ENCODE assay signal across 11 cellular contexts in the genomic region with DNA sequence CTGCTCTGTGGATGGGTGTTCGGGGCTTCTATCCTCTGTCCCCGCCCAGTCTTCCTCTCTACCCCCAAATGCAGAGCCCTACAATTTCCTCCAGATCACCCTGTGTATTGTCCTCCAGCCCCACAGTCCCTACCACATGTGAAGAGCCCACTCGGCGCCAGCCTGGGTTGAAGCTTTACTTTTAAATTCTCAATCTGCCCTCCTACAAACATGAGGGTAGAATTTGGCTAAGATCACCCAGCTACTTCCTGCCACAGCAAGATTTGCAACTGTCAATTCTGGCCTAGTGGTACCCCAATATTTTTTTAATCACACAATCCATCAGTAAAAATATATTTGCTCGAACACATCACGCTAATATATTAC. TPM values are rescaled to one million over a fixed set of nuclear protein-coding genes. Genes with fewer than 3 reads are reported as not detected.
A peak's percentile ranks its signal among the peaks of the same experiment; 100 is the strongest.
DNase-seq lines count a peak whose midpoint lies in the region; ATAC-seq and TF ChIP-seq lines count a peak whose summit lies in the region.
"Had no signal": no experiment of that assay in that cellular context is flagged by ENCODE, and none has a peak within 500 bp of the region (broad histone marks: within the 10 kb centered on the region; RNA-seq: fewer than 3 reads in every experiment).

No MANE protein-coding gene starts in this region.

- DNase-seq in activated T-cell treated with anti-CD3 and anti-CD28 coated beads, Interleukin-2, amount 50 U/mL, for 24 hours = no peak
- DNase-seq in activated T-cell treated with anti-CD3 and anti-CD28 coated beads for 4 hours (no peak), WTC11 (ENCODE audit: low spot score) (no peak), right lobe of liver (peak in 1 of 3 donors; percentile 37), NCI-H1048 (lab: John Stamatoyannopoulos, UW) (no peak)
- DNase-seq: NCI-H446 had no signal

- H3K27me3 ChIP-seq in right lobe of liver = no peaks in the 10 kb centered on the region

- intact Hi-C loops in right lobe of liver (cut with DNase I) = no loop called here

- POLR2A ChIA-PET in WTC11 (lab: Charles Lee) = interaction anchor here (0.6 to 0.8 kb wide), 2 partner anchors 13 to 140 kb away, joined by 3 read pairs; no protein-coding TSS in a partner anchor

- ATAC-seq in WTC11 (no peak), right lobe of liver (no peak), HG02798 (IDR thresholded peaks at IDR 0.05; ENCODE audit: poor library complexity, unreplicated experiment) (no peak), HG03571 (IDR thresholded peaks at IDR 0.05; ENCODE audit: unreplicated experiment) (no peak)
- ATAC-seq: activated CD4-positive, CD25-positive, alpha-beta regulatory T cell treated with anti-CD3 and anti-CD28 coated beads, Interleukin-2, amount 50 U/mL, for 24 hours; mucosa of descending colon had no signal

- peaks cover 0 to 61% (median 24%) of the 10 kb centered on the region in 4 donors for H3K4me1 ChIP-seq in right lobe of liver

- H3K4me3 Mint-ChIP-seq in activated T-cell treated with anti-CD3 and anti-CD28 coated beads, Interleukin-2, amount 50 U/mL, for 24 hours = peak overlapping the region; percentile 98
- no peak overlapping the region for H3K4me3 Mint-ChIP-seq in WTC11

- H3K9me3 Mint-ChIP-seq in activated T-cell treated with anti-CD3 and anti-CD28 coated beads, Interleukin-2, amount 50 U/mL, for 24 hours = no peaks in the 10 kb centered on the region
- no peaks in the 10 kb centered on the region for H3K9me3 Mint-ChIP-seq in WTC11

- H3K27ac ChIP-seq in right lobe of liver (peak overlapping the region; percentile 21 to 62 (median 38)), temporal lobe (ENCODE audit: low read depth, low read length) (peak overlapping the region; percentile 90)

- TF ChIP-seq CTCF in WTC11 (IDR thresholded peaks at IDR 0.05) (no peak), right lobe of liver (IDR thresholded peaks at IDR 0.05) (no peak)

- peaks cover 0 to 16% (median 4%) of the 10 kb centered on the region in 4 donors for H3K36me3 ChIP-seq in right lobe of liver

- peak overlapping the region; percentile 97 for H3K27ac Mint-ChIP-seq in activated T-cell treated with anti-CD3 and anti-CD28 coated beads, Interleukin-2, amount 50 U/mL, for 24 hours
- H3K27ac Mint-ChIP-seq in WTC11 = peak overlapping the region; percentile 57; the same call in 1 of the 2 replicates

- H3K4me3 ChIP-seq in right lobe of liver = no peak overlapping the region
- H3K4me3 ChIP-seq: mucosa of descending colon had no signal

- 51% methylated on average over 6 of the region's 6 CpGs for WGBS in right lobe of liver (ENCODE audit: insufficient coverage, low coverage, low lambda C conversion rate, missing lambda C conversion rate)

- H3K4me1 Mint-ChIP-seq in activated T-cell treated with anti-CD3 and anti-CD28 coated beads, Interleukin-2, amount 50 U/mL, for 24 hours (ENCODE audit: low read depth) = peaks cover 75% of the 10 kb centered on the region
- H3K4me1 Mint-ChIP-seq in WTC11 = peaks cover 77% of the 10 kb centered on the region

- peaks cover 91% of the 10 kb centered on the region for H3K36me3 Mint-ChIP-seq in activated T-cell treated with anti-CD3 and anti-CD28 coated beads, Interleukin-2, amount 50 U/mL, for 24 hours (ENCODE audit: low read depth)
- H3K36me3 Mint-ChIP-seq in WTC11 = peaks cover 5% of the 10 kb centered on the region

- TF ChIP-seq POLR2A in right lobe of liver (IDR thresholded peaks at IDR 0.05) = no peak

- no peaks in the 10 kb centered on the region for H3K27me3 Mint-ChIP-seq in activated T-cell treated with anti-CD3 and anti-CD28 coated beads, Interleukin-2, amount 50 U/mL, for 24 hours
- no peaks in the 10 kb centered on the region; the same call in 1 of the 2 replicates for H3K27me3 Mint-ChIP-seq in WTC11 (ENCODE audit: low read depth)

- CTCF ChIA-PET in WTC11 (lab: Charles Lee) = interaction anchor here (1.1 to 2.3 kb wide), 7 partner anchors 9 to 67 kb away, joined by 3 to 8 read pairs (median 3); no protein-coding TSS in a partner anchor

- no peaks in the 10 kb centered on the region for H3K9me3 ChIP-seq in right lobe of liver
- H3K9me3 ChIP-seq: mucosa of descending colon had no signal

TF ChIP-seq in WTC11, 78 proteins besides CTCF, POLR2A, EP300 and RAD21:
- TF ChIP-seq EMX1 (CRISPR knock-in tag; IDR thresholded peaks at IDR 0.05) (no peak), PRRX2 (CRISPR knock-in tag; IDR thresholded peaks at IDR 0.05) (no peak)
TF ChIP-seq in WTC11: peak in this region for 0.

RNA-seq across cellular contexts. Expression of a gene that starts 3.9 kb away (rescaled TPM):
- total RNA-seq in WTC11 (2021) (26.0 to 29.3 TPM (median 27.5 TPM) in 3 replicates), right lobe of liver (10 to 100 TPM in 3 of 6 experiments, 1 to 10 TPM in 3; 4.7 to 15.1 (median 9.8) TPM), temporal lobe (4.7 TPM)

RNA-seq across cellular contexts. Expression of a gene that starts 54.2 kb away (rescaled TPM):
- total RNA-seq in WTC11 (2021) (0.73 to 1.6 TPM (median 1.0 TPM) in 3 replicates), right lobe of liver (1,000 to 10,000 TPM; 3,162 to 5,107 (median 3,869) TPM), temporal lobe (not detected)

Comparison
In these comparisons a context has a peak if more than half of its experiments do, and no peak if none do; other contexts are left out.
1. RNA of a gene that starts 54.2 kb away (total RNA-seq): 3,162 to 5,107 TPM in right lobe of liver; 0.73 to 1.6 TPM in WTC11 and not detected in temporal lobe (single experiment); every median in the first group is over 1,000 times any median in the second.